In genomic region chr1:1325288-1326074, GRCh38 we compare ENCODE assay signal across 6 cellular contexts. TPM values are rescaled to one million over a fixed set of nuclear protein-coding genes. Genes with fewer than 3 reads are reported as not detected.
DNase-seq lines count a peak whose midpoint lies in the region; ATAC-seq lines count a peak whose summit lies in the region.

No MANE protein-coding gene starts in this region.

- H3K4me1 Mint-ChIP-seq in activated naive CD8-positive, alpha-beta T cell treated with anti-CD3 and anti-CD28 coated beads for 36 hours, result peaks cover 25% of the 10 kb centered on the region

- H3K4me1 ChIP-seq in ES-I3 (ENCODE audit: insufficient read depth, low read length) (0 out of 2 replicates have a peak, but pooled peaks cover 5% of the 10 kb centered on the region), mononuclear cell (ENCODE audit: insufficient read depth, low read length) (peaks cover 27% of the 10 kb centered on the region)

- H3K4me3 ChIP-seq in mononuclear cell (ENCODE audit: low read length), result peak overlapping the region; percentile 74

- H3K27me3 Mint-ChIP-seq in activated naive CD8-positive, alpha-beta T cell treated with anti-CD3 and anti-CD28 coated beads for 36 hours, result no peaks in the 10 kb centered on the region

- peak overlapping the region; percentile 73 for H3K4me3 Mint-ChIP-seq in activated naive CD8-positive, alpha-beta T cell treated with anti-CD3 and anti-CD28 coated beads for 36 hours

- peaks cover 9% of the 10 kb centered on the region for H3K36me3 Mint-ChIP-seq in activated naive CD8-positive, alpha-beta T cell treated with anti-CD3 and anti-CD28 coated beads for 36 hours

- H3K36me3 ChIP-seq in ES-I3 (ENCODE audit: insufficient read depth, low read length), result no peaks in the 10 kb centered on the region

- peak overlapping the region; percentile 83; the same call in 1 of the 2 replicates for H3K9ac ChIP-seq in ES-I3 (ENCODE audit: low read depth, low read length)

- no peaks in the 10 kb centered on the region for H3K27me3 ChIP-seq in mononuclear cell (ENCODE audit: insufficient read depth, low read length)

- DNase-seq in activated naive CD8-positive, alpha-beta T cell treated with anti-CD3 and anti-CD28 coated beads for 36 hours, result no peak
- DNase-seq in NCI-H2227 treated with DMSO at 0.1 percent for 48 hours (lab: John Stamatoyannopoulos, UW) (no peak), T-helper 9 cell (no peak)

- no peak for ATAC-seq in GM21737 (IDR thresholded peaks at IDR 0.05; ENCODE audit: unreplicated experiment)

- no peaks in the 10 kb centered on the region for H3K9me3 Mint-ChIP-seq in activated naive CD8-positive, alpha-beta T cell treated with anti-CD3 and anti-CD28 coated beads for 36 hours

- H3K27ac Mint-ChIP-seq in activated naive CD8-positive, alpha-beta T cell treated with anti-CD3 and anti-CD28 coated beads for 36 hours, result peak overlapping the region; percentile 60

- H3K9me3 ChIP-seq in ES-I3 (ENCODE audit: control insufficient read depth, insufficient read depth, low read length) (no peaks in the 10 kb centered on the region), mononuclear cell (ENCODE audit: low read depth, low read length) (no peaks in the 10 kb centered on the region)

RNA-seq across cellular contexts. Expression of gene CPTP, which starts 0.9 kb away (rescaled TPM):
- 10 to 100 TPM; 12.2 to 13.7 TPM for total RNA-seq in activated naive CD8-positive, alpha-beta T cell treated with anti-CD3 and anti-CD28 coated beads for 36 hours
- total RNA-seq in mononuclear cell, result 8.5 TPM

RNA-seq across cellular contexts. Expression of gene INTS11, which starts 1.0 kb away (rescaled TPM):
- 100 to 1,000 TPM; 111 to 113 TPM for total RNA-seq in activated naive CD8-positive, alpha-beta T cell treated with anti-CD3 and anti-CD28 coated beads for 36 hours
- 51.2 TPM for total RNA-seq in mononuclear cell

RNA-seq across cellular contexts. Expression of gene TAS1R3, which starts 5.6 kb away (rescaled TPM):
- total RNA-seq in activated naive CD8-positive, alpha-beta T cell treated with anti-CD3 and anti-CD28 coated beads for 36 hours, result under 1 TPM; 0.06 to 0.20 TPM
- total RNA-seq in mononuclear cell, result 0.94 TPM

RNA-seq across cellular contexts. Expression of gene PUSL1, which starts 17.1 kb away (rescaled TPM):
- total RNA-seq in activated naive CD8-positive, alpha-beta T cell treated with anti-CD3 and anti-CD28 coated beads for 36 hours, result 10 to 100 TPM; 29.6 to 30.0 TPM
- total RNA-seq in mononuclear cell, result 12.6 TPM

RNA-seq across cellular contexts. Expression of gene ACAP3, which starts 17.8 kb away (rescaled TPM):
- 10 to 100 TPM; 26.6 to 28.4 TPM for total RNA-seq in activated naive CD8-positive, alpha-beta T cell treated with anti-CD3 and anti-CD28 coated beads for 36 hours
- 16.8 TPM for total RNA-seq in mononuclear cell
